Comparison of ENCODE assay signal across 15 cellular contexts in the genomic region with DNA sequence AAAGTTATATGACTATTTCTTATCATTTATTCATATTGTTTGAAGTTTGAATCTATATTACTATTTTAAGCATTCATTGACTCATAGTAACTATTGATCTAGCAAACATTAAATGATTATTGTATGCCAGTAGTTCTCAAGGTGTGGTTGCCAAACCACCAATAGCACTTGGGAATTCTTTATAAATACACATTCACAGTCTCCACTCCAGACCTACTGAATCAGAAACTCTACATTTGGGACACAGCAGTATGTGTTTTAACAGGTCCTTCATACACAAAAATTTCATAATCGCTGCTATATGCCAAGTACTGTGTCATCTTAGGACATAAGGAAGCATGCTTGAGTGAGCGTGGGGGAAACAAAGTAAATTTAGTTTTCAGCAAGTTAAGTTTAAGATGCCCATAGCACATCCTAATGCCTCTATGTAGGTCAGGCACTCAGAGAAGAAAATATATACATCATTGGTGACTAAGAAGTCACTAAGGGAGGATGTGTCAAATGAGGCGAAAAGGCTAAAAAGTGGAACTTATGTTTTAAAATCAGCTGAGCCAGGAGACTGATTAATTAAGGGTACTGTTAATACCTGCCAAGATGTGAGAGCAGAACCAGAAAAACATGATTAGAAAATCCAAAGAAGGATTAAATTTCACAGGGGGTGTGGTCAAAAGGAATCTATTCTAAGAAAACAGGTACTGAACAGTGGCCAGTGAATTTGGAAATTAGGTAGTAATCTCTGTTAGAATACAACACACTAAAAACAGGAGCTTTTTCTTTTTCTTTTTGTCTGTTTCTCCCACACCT.
DNase-seq lines count a peak whose midpoint lies in the region; ATAC-seq and TF ChIP-seq lines count a peak whose summit lies in the region.
"Had no signal": no experiment of that assay in that cellular context is flagged by ENCODE, and none has a peak within 500 bp of the region (broad histone marks: within the 10 kb centered on the region; RNA-seq: fewer than 3 reads in every experiment).

No MANE protein-coding gene starts in this region.

- 93 to 96% methylated on average over 3 of the region's 3 CpGs for WGBS in heart right ventricle, 2 donors
- WGBS in body of pancreas, 2 donors, result 30 to 37% methylated on average over 3 of the region's 3 CpGs
- 81 to 87% methylated on average over 3 of the region's 3 CpGs for WGBS in upper lobe of left lung, 2 donors

- H3K9me3 ChIP-seq in cardiac muscle cell (ENCODE audit: low read depth) (no peaks in the 10 kb centered on the region), heart right ventricle (peaks cover 0 to 7% (median 0%) of the 10 kb centered on the region in 11 donors), body of pancreas (no peaks in the 10 kb centered on the region), upper lobe of left lung (no peaks in the 10 kb centered on the region)
- H3K9me3 ChIP-seq: Caco-2 had no signal

- intact Hi-C loops in heart right ventricle (cut with DNase I), result no loop called here
- intact Hi-C loops in body of pancreas (cut with DNase I), result no loop called here

- no peaks in the 10 kb centered on the region for H3K4me1 Mint-ChIP-seq in endothelial cell (ENCODE audit: unreplicated experiment)
- H3K4me1 Mint-ChIP-seq in activated T-cell treated with anti-CD3 and anti-CD28 coated beads, Interleukin-2, amount 50 U/mL, for 72 hours (ENCODE audit: low read depth), result no peaks in the 10 kb centered on the region
- H3K4me1 Mint-ChIP-seq: B cell; CD8-positive, alpha-beta memory T cell had no signal

- no peaks in the 10 kb centered on the region for H3K9me3 Mint-ChIP-seq in endothelial cell (ENCODE audit: unreplicated experiment)
- peaks cover 8 to 12% of the 10 kb centered on the region in 2 donors for H3K9me3 Mint-ChIP-seq in activated T-cell treated with anti-CD3 and anti-CD28 coated beads, Interleukin-2, amount 50 U/mL, for 72 hours

- DNase-seq in cardiac muscle cell (ENCODE audit: low read depth in 1 of 2, low spot score in 1 of 2), result no peak
- DNase-seq in heart right ventricle, result no peak
- no peak for DNase-seq in body of pancreas
- peak; percentile 3 for DNase-seq in iPS-NIHi11 (ENCODE audit: low spot score)
- DNase-seq in endothelial cell (ENCODE audit: low spot score), result no peak
- DNase-seq in upper lobe of left lung, result no peak
- no peak for DNase-seq in activated T-cell treated with anti-CD3 and anti-CD28 coated beads, Interleukin-2, amount 50 U/mL, for 72 hours
- DNase-seq: Caco-2; CD8-positive, alpha-beta memory T cell; DND-41; GF-D8; GM23248 had no signal

- no peaks in the 10 kb centered on the region for H3K27me3 Mint-ChIP-seq in endothelial cell (ENCODE audit: unreplicated experiment)
- H3K27me3 Mint-ChIP-seq in activated T-cell treated with anti-CD3 and anti-CD28 coated beads, Interleukin-2, amount 50 U/mL, for 72 hours (ENCODE audit: low read depth), result no peaks in the 10 kb centered on the region
- H3K27me3 Mint-ChIP-seq: B cell; CD8-positive, alpha-beta memory T cell had no signal

- H3K27ac ChIP-seq in cardiac muscle cell (peak overlapping the region; percentile 27), heart right ventricle (no peak overlapping the region), body of pancreas (no peak overlapping the region), upper lobe of left lung (no peak overlapping the region)
- H3K27ac ChIP-seq: GM23248 had no signal

- no peaks in the 10 kb centered on the region for H3K27me3 ChIP-seq in cardiac muscle cell
- H3K27me3 ChIP-seq in heart right ventricle, result no peaks in the 10 kb centered on the region
- no peaks in the 10 kb centered on the region for H3K27me3 ChIP-seq in body of pancreas
- H3K27me3 ChIP-seq in upper lobe of left lung, result no peaks in the 10 kb centered on the region

- no peak for TF ChIP-seq POLR2A in body of pancreas (IDR thresholded peaks at IDR 0.05)
- TF ChIP-seq POLR2A in upper lobe of left lung (IDR thresholded peaks at IDR 0.05), result no peak

- H3K4me3 ChIP-seq in cardiac muscle cell (no peak overlapping the region), heart right ventricle (no peak overlapping the region), body of pancreas (no peak overlapping the region), upper lobe of left lung (no peak overlapping the region)
- H3K4me3 ChIP-seq: GM23248 had no signal

- TF ChIP-seq CTCF in cardiac muscle cell (IDR thresholded peaks at IDR 0.05; ENCODE audit: low read depth, low read length) (no peak), heart right ventricle (IDR thresholded peaks at IDR 0.05) (no peak), body of pancreas (IDR thresholded peaks at IDR 0.05) (no peak), endothelial cell (IDR thresholded peaks at IDR 0.05; ENCODE audit: unreplicated experiment) (no peak), upper lobe of left lung (IDR thresholded peaks at IDR 0.05) (no peak)

- no peak overlapping the region for H3K27ac Mint-ChIP-seq in endothelial cell (ENCODE audit: unreplicated experiment)
- no peak overlapping the region for H3K27ac Mint-ChIP-seq in activated T-cell treated with anti-CD3 and anti-CD28 coated beads, Interleukin-2, amount 50 U/mL, for 72 hours
- H3K27ac Mint-ChIP-seq: B cell; CD8-positive, alpha-beta memory T cell had no signal

- no peaks in the 10 kb centered on the region for H3K36me3 Mint-ChIP-seq in endothelial cell (ENCODE audit: low read depth, unreplicated experiment)
- H3K36me3 Mint-ChIP-seq in activated T-cell treated with anti-CD3 and anti-CD28 coated beads, Interleukin-2, amount 50 U/mL, for 72 hours (ENCODE audit: insufficient read depth in 2 of 2), result no peaks in the 10 kb centered on the region
- H3K36me3 Mint-ChIP-seq: CD8-positive, alpha-beta memory T cell had no signal

- ATAC-seq in heart right ventricle (no peak), body of pancreas (peak; percentile 42), upper lobe of left lung (ENCODE audit: low FRiP score in 2 of 2) (no peak), HG03025 (IDR thresholded peaks at IDR 0.05; ENCODE audit: low FRiP score, unreplicated experiment) (no peak)
- ATAC-seq in activated T-cell treated with anti-CD3 and anti-CD28 coated beads, Interleukin-2, amount 50 U/mL, for 72 hours (replicated peaks in 1 of 2), result no peak
- ATAC-seq: HCT116 had no signal

- TF ChIP-seq EP300 in upper lobe of left lung (IDR thresholded peaks at IDR 0.05), result no peak

- H3K36me3 ChIP-seq in cardiac muscle cell (no peaks in the 10 kb centered on the region), heart right ventricle (no peaks in the 10 kb centered on the region), body of pancreas (replicated peaks in 1 of 2; ENCODE audit: insufficient read depth in 1 of 2, low read depth in 2 of 2) (no peaks in the 10 kb centered on the region), upper lobe of left lung (no peaks in the 10 kb centered on the region)

- no peak overlapping the region for H3K4me3 Mint-ChIP-seq in endothelial cell (ENCODE audit: unreplicated experiment)
- H3K4me3 Mint-ChIP-seq in activated T-cell treated with anti-CD3 and anti-CD28 coated beads, Interleukin-2, amount 50 U/mL, for 72 hours, result no peak overlapping the region
- H3K4me3 Mint-ChIP-seq: B cell; CD8-positive, alpha-beta memory T cell had no signal

- H3K4me1 ChIP-seq in cardiac muscle cell (ENCODE audit: low read depth) (no peaks in the 10 kb centered on the region), heart right ventricle (no peaks in the 10 kb centered on the region), body of pancreas (peaks cover 11% of the 10 kb centered on the region), upper lobe of left lung (no peaks in the 10 kb centered on the region)
- H3K4me1 ChIP-seq: Caco-2 had no signal
